9 cellular contexts compared by ENCODE assay signal in genomic region chr11:2929511-2929879, GRCh38. TPM values are rescaled to one million over a fixed set of nuclear protein-coding genes. Genes with fewer than 3 reads are reported as not detected.
DNase-seq lines count a peak whose midpoint lies in the region; ATAC-seq, FAIRE-seq and TF ChIP-seq lines count a peak whose summit lies in the region.
"Had no signal": no experiment of that assay in that cellular context is flagged by ENCODE, and none has a peak within 500 bp of the region (broad histone marks: within the 10 kb centered on the region; RNA-seq: fewer than 3 reads in every experiment).

No MANE protein-coding gene starts in this region.

- CTCF ChIA-PET in AG04450 (lab: Charles Lee): interaction anchor here (0.6 to 2.3 kb wide), 14 partner anchors 11 to 982 kb away, joined by 3 to 15 read pairs (median 4); no protein-coding TSS in a partner anchor

- H3K4me1 ChIP-seq in gastroesophageal sphincter (peaks cover 0 to 32% (median 13%) of the 10 kb centered on the region in 3 donors), sigmoid colon (peaks cover 0 to 31% (median 27%) of the 10 kb centered on the region in 4 donors)

- TF ChIP-seq EP300 in gastroesophageal sphincter (IDR thresholded peaks at IDR 0.05) (no peak), sigmoid colon (IDR thresholded peaks at IDR 0.05) (no peak)

- peak overlapping the region; percentile 77 for H3K4me3 ChIP-seq in AG04450 (ENCODE audit: low read depth, low read length)
- H3K4me3 ChIP-seq in gastroesophageal sphincter: peak overlapping the region; percentile 34 to 60
- H3K4me3 ChIP-seq in sigmoid colon: peak overlapping the region in 3 of 4 donors; percentile 44 to 53 (median 47)

- TF ChIP-seq POLR2A in gastroesophageal sphincter (IDR thresholded peaks at IDR 0.05): no peak
- TF ChIP-seq POLR2A in sigmoid colon (IDR thresholded peaks at IDR 0.05): no peak

- H3K36me3 ChIP-seq in gastroesophageal sphincter (no peaks in the 10 kb centered on the region), sigmoid colon (no peaks in the 10 kb centered on the region)

- POLR2A ChIA-PET in AG04450 (lab: Yijun Ruan, JAX): interaction anchor here (0.6 to 2.8 kb wide), 24 partner anchors 10 to 529 kb away, joined by 3 to 32 read pairs (median 4); partner anchors contain the start of genes CARS1, CDKN1C, NAP1L4 and TSSC4

- no peaks in the 10 kb centered on the region; the same call in 1 of the 2 replicates for H3K9me3 ChIP-seq in AG04450 (ENCODE audit: control insufficient read depth, insufficient read depth, low read length)
- H3K9me3 ChIP-seq in gastroesophageal sphincter: no peaks in the 10 kb centered on the region
- no peaks in the 10 kb centered on the region for H3K9me3 ChIP-seq in sigmoid colon

- peak; percentile 66 for ATAC-seq in gastroesophageal sphincter
- ATAC-seq in GM18517 (IDR thresholded peaks at IDR 0.05; ENCODE audit: unreplicated experiment): no peak

- H3K27ac ChIP-seq in AG04450 (ENCODE audit: low read depth, low read length) (peak overlapping the region; percentile 92), gastroesophageal sphincter (peak overlapping the region in 3 of 4 donors; percentile 32 to 54 (median 47)), sigmoid colon (peak overlapping the region; percentile 5 to 57 (median 35))

- TF ChIP-seq CTCF in AG04450 (IDR thresholded peaks at IDR 0.05; ENCODE audit: low read depth, low read length) (no peak), gastroesophageal sphincter (IDR thresholded peaks at IDR 0.05) (no peak), sigmoid colon (IDR thresholded peaks at IDR 0.05) (no peak)

- H3K27me3 ChIP-seq in AG04450 (ENCODE audit: control insufficient read depth, insufficient read depth, low read length): no peaks in the 10 kb centered on the region
- peaks cover 54% of the 10 kb centered on the region for H3K27me3 ChIP-seq in gastroesophageal sphincter
- H3K27me3 ChIP-seq in sigmoid colon: peaks cover 15 to 55% (median 36%) of the 10 kb centered on the region in 3 donors

- intact Hi-C loops in sigmoid colon (cut with DNase I): no loop called here

- no peak for FAIRE-seq in HTR-8/SVneo (lab: Jason Lieb, UNC)
- FAIRE-seq: frontal cortex had no signal

- DNase-seq in AG04450 (ENCODE audit: low read depth, low spot score) (no peak), HTR-8/SVneo (ENCODE audit: insufficient read length, low spot score) (peak; percentile 61), sigmoid colon (peak; percentile 72), cerebellum (ENCODE audit: low spot score) (no peak), GM19238 (ENCODE audit: insufficient read length, low spot score) (no peak)
- DNase-seq in activated CD8-positive, alpha-beta memory T cell treated with anti-CD3 and anti-CD28 coated beads, Interleukin-2, amount 50 U/mL, for 48 hours: peak; percentile 78

- 0% methylated on average over 1 of the region's 46 CpGs; no CpG with 5 or more reads in 1 of the 2 donors for WGBS in gastroesophageal sphincter (ENCODE audit: low coverage in 1 of 2), 2 donors
- 1 to 2% methylated on average over 43 to 46 of the region's 46 CpGs for WGBS in sigmoid colon, 2 donors

RNA-seq across cellular contexts. Expression of gene PHLDA2, which starts 0.3 kb away (rescaled TPM):
- polyA plus RNA-seq in AG04450 (2011; rRNA removed) (9.6 and 14.4 TPM in 2 replicates), sigmoid colon (10 to 100 TPM; 33.0 to 37.9 (median 37.8) TPM)
- polyA minus RNA-seq in AG04450 (2011; rRNA and poly(A)+ RNA removed): 3.2 and 3.6 TPM in 2 replicates
- total RNA-seq in gastroesophageal sphincter (1 to 10 TPM in 2 of 4 donors, under 1 TPM in 1, not detected in 1; 0.82 to 5.0 (median 1.9) TPM), sigmoid colon (1 to 10 TPM in 1 of 4 donors, not detected in 3; 1.7 TPM), cerebellum (not detected)
- total RNA-seq: frontal cortex had no signal

RNA-seq across cellular contexts. Expression of gene CDKN1C, which starts 43.9 kb away (rescaled TPM):
- polyA plus RNA-seq in AG04450 (2011; rRNA removed): 6.3 and 8.1 TPM in 2 replicates
- polyA minus RNA-seq in AG04450 (2011; rRNA and poly(A)+ RNA removed): 1.8 and 4.0 TPM in 2 replicates
- total RNA-seq in gastroesophageal sphincter: 100 to 1,000 TPM in 2 of 4 donors, 10 to 100 TPM in 2; 87.0 to 201 (median 121) TPM
- total RNA-seq in sigmoid colon: 10 to 100 TPM; 37.2 to 54.3 (median 47.4) TPM
- 10 to 100 TPM in 1 of 3 donors, 1 to 10 TPM in 2; 5.3 to 14.4 (median 7.9) TPM for polyA plus RNA-seq in sigmoid colon
- 21.8 TPM for total RNA-seq in cerebellum

Comparison
In these comparisons a context has a peak if more than half of its experiments do, and no peak if none do; other contexts are left out.
1. DNase-seq: peak in HTR-8/SVneo (single experiment), activated CD8-positive, alpha-beta memory T cell treated with anti-CD3 and anti-CD28 coated beads, Interleukin-2, amount 50 U/mL, for 48 hours (single experiment) and sigmoid colon (single experiment); none in AG04450 (single experiment), cerebellum (single experiment) and GM19238 (single experiment).
2. H3K27ac ChIP-seq: peak in every context shown above with its lines; median percentile 92 in AG04450; 47 in gastroesophageal sphincter; 35 in sigmoid colon.
3. Peak in every context shown above with its lines, with median percentiles within 50 percentile points of each other: H3K4me3 ChIP-seq.